ENCODE assay signal across 17 cellular contexts in the genomic region with DNA sequence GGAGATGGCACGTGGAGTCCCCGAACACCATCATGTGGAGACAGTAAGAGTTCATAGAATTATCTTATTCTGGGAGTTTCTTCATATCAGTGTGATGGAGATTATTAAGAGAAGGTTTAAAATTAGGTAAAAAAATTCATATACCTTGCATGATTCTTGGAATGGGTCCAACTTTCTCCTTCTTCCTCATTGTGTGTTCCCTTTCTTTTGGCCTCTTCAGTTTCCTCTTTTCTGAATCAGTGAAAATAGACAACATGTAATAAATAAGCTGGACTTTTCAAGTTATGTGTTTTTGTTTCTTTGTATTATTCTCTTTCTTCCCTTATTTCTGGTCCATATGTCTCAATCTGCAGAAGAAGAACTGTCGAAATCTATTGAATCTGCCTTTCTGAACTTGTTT. TPM values are rescaled to one million over a fixed set of nuclear protein-coding genes. Genes with fewer than 3 reads are reported as not detected.
"Had no signal": no experiment of that assay in that cellular context is flagged by ENCODE, and none has a peak within 500 bp of the region (broad histone marks: within the 10 kb centered on the region; RNA-seq: fewer than 3 reads in every experiment).

No MANE protein-coding gene starts in this region.

- H3K27me3 Mint-ChIP-seq: activated B cell treated with CpG ODN at 0.5 μM for 24 hours; stimulated activated naive CD8-positive, alpha-beta T cell treated with anti-CD3 and anti-CD28 coated beads, Interleukin-15, Interleukin-2, amounts not matched to agents 100 ng/mL and 50 ng/mL, for 24 hours had no signal

- DNase-seq: activated B cell treated with CpG ODN at 0.5 μM for 24 hours; activated effector memory CD4-positive, alpha-beta T cell treated with Interleukin-2 at 50 U/mL for 16 hours; activated T-cell treated with anti-CD3 and anti-CD28 coated beads, Interleukin-2, amount 50 U/mL, for 1 hour; central memory CD4-positive, alpha-beta T cell; effector CD8-positive, alpha-beta T cell; heart left ventricle; kidney; retina; stimulated activated CD4-positive, alpha-beta T cell treated with anti-CD3 and anti-CD28 coated beads, Interleukin-4, amount 100 ng/mL, for 1 hour; T1000; testis had no signal

- ATAC-seq: heart left ventricle had no signal

- H3K27ac Mint-ChIP-seq: activated B cell treated with CpG ODN at 0.5 μM for 24 hours; activated naive CD4-positive, alpha-beta T cell treated with anti-CD3 and anti-CD28 coated beads, Interleukin-2, amount 50 U/mL, for 24 hours; stimulated activated naive CD8-positive, alpha-beta T cell treated with anti-CD3 and anti-CD28 coated beads, Interleukin-15, Interleukin-2, amounts not matched to agents 100 ng/mL and 50 ng/mL, for 24 hours had no signal

- H3K4me3 Mint-ChIP-seq: activated B cell treated with CpG ODN at 0.5 μM for 24 hours; activated naive CD4-positive, alpha-beta T cell treated with anti-CD3 and anti-CD28 coated beads, Interleukin-2, amount 50 U/mL, for 24 hours; neural crest cell; stimulated activated naive CD8-positive, alpha-beta T cell treated with anti-CD3 and anti-CD28 coated beads, Interleukin-15, Interleukin-2, amounts not matched to agents 100 ng/mL and 50 ng/mL, for 24 hours had no signal

- H3K4me1 Mint-ChIP-seq: activated naive CD4-positive, alpha-beta T cell treated with anti-CD3 and anti-CD28 coated beads, Interleukin-2, amount 50 U/mL, for 24 hours; neural crest cell had no signal

RNA-seq across cellular contexts. Expression of a gene that starts 30.5 kb away (rescaled TPM):
- total RNA-seq: activated B cell treated with CpG ODN at 0.5 μM for 24 hours, fibroblast of lung, frontal cortex, heart left ventricle, mesenteric fat pad, neural crest cell had no signal
- polyA plus RNA-seq: fibroblast of lung had no signal

RNA-seq across cellular contexts. Expression of a gene that starts 45.9 kb away (rescaled TPM):
- total RNA-seq: fibroblast of lung, frontal cortex, neural crest cell had no signal
- polyA plus RNA-seq: fibroblast of lung, heart left ventricle had no signal
